ENCODE assay signal across 1 cellular context in genomic region chr2:113131343-113131933, GRCh38.
TF ChIP-seq lines count a peak whose summit lies in the region.

No MANE protein-coding gene starts in this region.

TF ChIP-seq in GM12878, 131 proteins besides CTCF, POLR2A, EP300 and RAD21:
- TF ChIP-seq USF1 (IDR thresholded peaks at IDR 0.05; ENCODE audit: borderline replicate concordance, extremely low read length, insufficient read depth, low read depth, low read length) (peak; percentile 23), ZNF592 (IDR thresholded peaks at IDR 0.05) (no peak)
